In the genomic region with DNA sequence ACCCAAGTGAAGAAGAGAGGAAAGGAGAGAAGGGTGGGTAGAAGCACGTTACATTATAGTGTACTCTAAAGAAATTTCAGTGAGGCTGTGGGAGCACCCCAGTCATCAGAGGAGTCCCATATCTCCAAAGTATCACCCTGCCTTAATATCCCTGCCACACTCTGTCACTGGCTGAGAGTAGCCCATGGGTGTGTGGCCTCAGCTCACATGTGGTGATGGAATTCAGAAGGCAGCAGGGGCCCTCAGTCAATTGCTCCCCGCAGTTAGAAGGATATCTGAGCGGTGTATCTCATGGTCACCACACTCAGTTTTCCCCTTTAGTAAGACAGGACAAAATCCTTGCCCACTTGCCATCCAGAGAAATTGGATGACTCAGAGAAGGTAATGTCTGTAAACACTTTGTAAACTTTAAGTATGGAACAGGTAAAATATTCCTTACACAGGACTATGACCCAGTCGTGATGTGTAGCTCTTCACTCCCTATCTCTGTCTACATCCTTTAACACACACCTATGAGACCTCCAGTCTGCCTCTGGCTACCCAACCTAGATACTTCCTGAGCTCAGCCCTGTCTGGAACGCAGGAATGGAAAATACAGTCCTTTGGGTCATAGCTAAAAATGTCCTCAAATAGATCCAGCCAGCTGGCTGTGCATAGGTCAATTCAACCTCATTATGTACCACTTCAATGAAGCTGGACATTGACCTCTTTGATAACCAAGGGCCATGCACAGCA, we compare ENCODE assay signal across 1 cellular context.
A peak's percentile ranks its signal among the peaks of the same experiment; 100 is the strongest.
TF ChIP-seq lines count a peak whose summit lies in the region.

No MANE protein-coding gene starts in this region.

TF ChIP-seq in HepG2, 621 proteins besides CTCF, POLR2A, EP300 and RAD21 (continued from another document and continues in another):
- TF ChIP-seq, protein P1, sequence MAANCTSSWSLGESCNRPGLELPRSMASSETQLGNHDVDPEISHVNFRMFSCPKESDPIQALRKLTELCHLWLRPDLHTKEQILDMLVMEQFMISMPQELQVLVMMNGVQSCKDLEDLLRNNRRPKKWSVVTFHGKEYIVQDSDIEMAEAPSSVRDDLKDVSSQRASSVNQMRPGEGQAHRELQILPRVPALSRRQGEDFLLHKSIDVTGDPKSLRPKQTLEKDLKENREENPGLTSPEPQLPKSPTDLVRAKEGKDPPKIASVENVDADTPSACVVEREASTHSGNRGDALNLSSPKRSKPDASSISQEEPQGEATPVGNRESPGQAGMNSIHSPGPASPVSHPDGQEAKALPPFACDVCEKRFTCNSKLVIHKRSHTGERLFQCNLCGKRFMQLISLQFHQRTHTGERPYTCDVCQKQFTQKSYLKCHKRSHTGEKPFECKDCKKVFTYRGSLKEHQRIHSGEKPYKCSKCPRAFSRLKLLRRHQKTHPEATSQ (CRISPR knock-in tag; IDR thresholded peaks at IDR 0.05; ENCODE audit: borderline replicate concordance) = no peak; the same call in 1 of the 2 replicates
- TF ChIP-seq, protein P2, sequence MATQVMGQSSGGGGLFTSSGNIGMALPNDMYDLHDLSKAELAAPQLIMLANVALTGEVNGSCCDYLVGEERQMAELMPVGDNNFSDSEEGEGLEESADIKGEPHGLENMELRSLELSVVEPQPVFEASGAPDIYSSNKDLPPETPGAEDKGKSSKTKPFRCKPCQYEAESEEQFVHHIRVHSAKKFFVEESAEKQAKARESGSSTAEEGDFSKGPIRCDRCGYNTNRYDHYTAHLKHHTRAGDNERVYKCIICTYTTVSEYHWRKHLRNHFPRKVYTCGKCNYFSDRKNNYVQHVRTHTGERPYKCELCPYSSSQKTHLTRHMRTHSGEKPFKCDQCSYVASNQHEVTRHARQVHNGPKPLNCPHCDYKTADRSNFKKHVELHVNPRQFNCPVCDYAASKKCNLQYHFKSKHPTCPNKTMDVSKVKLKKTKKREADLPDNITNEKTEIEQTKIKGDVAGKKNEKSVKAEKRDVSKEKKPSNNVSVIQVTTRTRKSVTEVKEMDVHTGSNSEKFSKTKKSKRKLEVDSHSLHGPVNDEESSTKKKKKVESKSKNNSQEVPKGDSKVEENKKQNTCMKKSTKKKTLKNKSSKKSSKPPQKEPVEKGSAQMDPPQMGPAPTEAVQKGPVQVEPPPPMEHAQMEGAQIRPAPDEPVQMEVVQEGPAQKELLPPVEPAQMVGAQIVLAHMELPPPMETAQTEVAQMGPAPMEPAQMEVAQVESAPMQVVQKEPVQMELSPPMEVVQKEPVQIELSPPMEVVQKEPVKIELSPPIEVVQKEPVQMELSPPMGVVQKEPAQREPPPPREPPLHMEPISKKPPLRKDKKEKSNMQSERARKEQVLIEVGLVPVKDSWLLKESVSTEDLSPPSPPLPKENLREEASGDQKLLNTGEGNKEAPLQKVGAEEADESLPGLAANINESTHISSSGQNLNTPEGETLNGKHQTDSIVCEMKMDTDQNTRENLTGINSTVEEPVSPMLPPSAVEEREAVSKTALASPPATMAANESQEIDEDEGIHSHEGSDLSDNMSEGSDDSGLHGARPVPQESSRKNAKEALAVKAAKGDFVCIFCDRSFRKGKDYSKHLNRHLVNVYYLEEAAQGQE (IDR thresholded peaks at IDR 0.05; ENCODE audit: borderline replicate concordance in 1 of 2, low read depth in 1 of 2, low read length in 2 of 2) = peak in 1 of 2 experiments; percentile 21; a peak in 1 of 4 replicates
- TF ChIP-seq ZNF383 (CRISPR knock-in tag; IDR thresholded peaks at IDR 0.05; ENCODE audit: borderline replicate concordance) = no peak
- TF ChIP-seq SNRNP70 (IDR thresholded peaks at IDR 0.05; ENCODE audit: low read depth, low read length) = no peak
- TF ChIP-seq FOXM1 (CRISPR knock-in tag; IDR thresholded peaks at IDR 0.05) = no peak
- TF ChIP-seq, protein P3, sequence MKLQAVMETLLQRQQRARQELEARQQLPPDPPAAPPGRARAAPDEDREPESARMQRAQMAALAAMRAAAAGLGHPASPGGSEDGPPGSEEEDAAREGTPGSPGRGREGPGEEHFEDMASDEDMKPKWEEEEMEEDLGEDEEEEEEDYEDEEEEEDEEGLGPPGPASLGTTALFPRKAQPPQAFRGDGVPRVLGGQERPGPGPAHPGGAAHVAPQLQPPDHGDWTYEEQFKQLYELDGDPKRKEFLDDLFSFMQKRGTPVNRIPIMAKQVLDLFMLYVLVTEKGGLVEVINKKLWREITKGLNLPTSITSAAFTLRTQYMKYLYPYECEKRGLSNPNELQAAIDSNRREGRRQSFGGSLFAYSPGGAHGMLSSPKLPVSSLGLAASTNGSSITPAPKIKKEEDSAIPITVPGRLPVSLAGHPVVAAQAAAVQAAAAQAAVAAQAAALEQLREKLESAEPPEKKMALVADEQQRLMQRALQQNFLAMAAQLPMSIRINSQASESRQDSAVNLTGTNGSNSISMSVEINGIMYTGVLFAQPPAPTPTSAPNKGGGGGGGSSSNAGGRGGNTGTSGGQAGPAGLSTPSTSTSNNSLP (IDR thresholded peaks at IDR 0.05; ENCODE audit: low read depth, low read length) = peak; percentile 99
- 0 out of 2 replicates have a peak, but pooled peaks have one; percentile 26 for TF ChIP-seq ZNF335 (CRISPR knock-in tag; IDR thresholded peaks at IDR 0.05)
- TF ChIP-seq, protein P4, sequence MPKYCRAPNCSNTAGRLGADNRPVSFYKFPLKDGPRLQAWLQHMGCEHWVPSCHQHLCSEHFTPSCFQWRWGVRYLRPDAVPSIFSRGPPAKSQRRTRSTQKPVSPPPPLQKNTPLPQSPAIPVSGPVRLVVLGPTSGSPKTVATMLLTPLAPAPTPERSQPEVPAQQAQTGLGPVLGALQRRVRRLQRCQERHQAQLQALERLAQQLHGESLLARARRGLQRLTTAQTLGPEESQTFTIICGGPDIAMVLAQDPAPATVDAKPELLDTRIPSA (CRISPR knock-in tag; IDR thresholded peaks at IDR 0.05; ENCODE audit: borderline replicate concordance) = no peak
- TF ChIP-seq ZNF75D (CRISPR knock-in tag; IDR thresholded peaks at IDR 0.05; ENCODE audit: borderline replicate concordance) = no peak
- TF ChIP-seq RFX1 (IDR thresholded peaks at IDR 0.05) = no peak
- TF ChIP-seq, protein P5, sequence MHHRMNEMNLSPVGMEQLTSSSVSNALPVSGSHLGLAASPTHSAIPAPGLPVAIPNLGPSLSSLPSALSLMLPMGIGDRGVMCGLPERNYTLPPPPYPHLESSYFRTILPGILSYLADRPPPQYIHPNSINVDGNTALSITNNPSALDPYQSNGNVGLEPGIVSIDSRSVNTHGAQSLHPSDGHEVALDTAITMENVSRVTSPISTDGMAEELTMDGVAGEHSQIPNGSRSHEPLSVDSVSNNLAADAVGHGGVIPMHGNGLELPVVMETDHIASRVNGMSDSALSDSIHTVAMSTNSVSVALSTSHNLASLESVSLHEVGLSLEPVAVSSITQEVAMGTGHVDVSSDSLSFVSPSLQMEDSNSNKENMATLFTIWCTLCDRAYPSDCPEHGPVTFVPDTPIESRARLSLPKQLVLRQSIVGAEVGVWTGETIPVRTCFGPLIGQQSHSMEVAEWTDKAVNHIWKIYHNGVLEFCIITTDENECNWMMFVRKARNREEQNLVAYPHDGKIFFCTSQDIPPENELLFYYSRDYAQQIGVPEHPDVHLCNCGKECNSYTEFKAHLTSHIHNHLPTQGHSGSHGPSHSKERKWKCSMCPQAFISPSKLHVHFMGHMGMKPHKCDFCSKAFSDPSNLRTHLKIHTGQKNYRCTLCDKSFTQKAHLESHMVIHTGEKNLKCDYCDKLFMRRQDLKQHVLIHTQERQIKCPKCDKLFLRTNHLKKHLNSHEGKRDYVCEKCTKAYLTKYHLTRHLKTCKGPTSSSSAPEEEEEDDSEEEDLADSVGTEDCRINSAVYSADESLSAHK (CRISPR knock-in tag; IDR thresholded peaks at IDR 0.05; ENCODE audit: borderline replicate concordance) = no peak
- TF ChIP-seq, protein P6, sequence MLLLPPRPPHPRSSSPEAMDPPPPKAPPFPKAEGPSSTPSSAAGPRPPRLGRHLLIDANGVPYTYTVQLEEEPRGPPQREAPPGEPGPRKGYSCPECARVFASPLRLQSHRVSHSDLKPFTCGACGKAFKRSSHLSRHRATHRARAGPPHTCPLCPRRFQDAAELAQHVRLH (CRISPR knock-in tag; IDR thresholded peaks at IDR 0.05; ENCODE audit: borderline replicate concordance, low read depth) = peak; percentile 90; the same call in 1 of the 2 replicates
- no peak for TF ChIP-seq ZNF841 (CRISPR knock-in tag; IDR thresholded peaks at IDR 0.05; ENCODE audit: borderline replicate concordance)
- TF ChIP-seq ZNF674 (CRISPR knock-in tag; IDR thresholded peaks at IDR 0.05; ENCODE audit: low read depth) = no peak
- TF ChIP-seq JARID2 (CRISPR knock-in tag; IDR thresholded peaks at IDR 0.05; ENCODE audit: insufficient replicate concordance) = no peak
- TF ChIP-seq, protein P7, sequence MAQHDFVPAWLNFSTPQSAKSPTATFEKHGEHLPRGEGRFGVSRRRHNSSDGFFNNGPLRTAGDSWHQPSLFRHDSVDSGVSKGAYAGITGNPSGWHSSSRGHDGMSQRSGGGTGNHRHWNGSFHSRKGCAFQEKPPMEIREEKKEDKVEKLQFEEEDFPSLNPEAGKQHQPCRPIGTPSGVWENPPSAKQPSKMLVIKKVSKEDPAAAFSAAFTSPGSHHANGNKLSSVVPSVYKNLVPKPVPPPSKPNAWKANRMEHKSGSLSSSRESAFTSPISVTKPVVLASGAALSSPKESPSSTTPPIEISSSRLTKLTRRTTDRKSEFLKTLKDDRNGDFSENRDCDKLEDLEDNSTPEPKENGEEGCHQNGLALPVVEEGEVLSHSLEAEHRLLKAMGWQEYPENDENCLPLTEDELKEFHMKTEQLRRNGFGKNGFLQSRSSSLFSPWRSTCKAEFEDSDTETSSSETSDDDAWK (CRISPR knock-in tag; IDR thresholded peaks at IDR 0.05) = no peak
- no peak for TF ChIP-seq HOXA9 (CRISPR knock-in tag; IDR thresholded peaks at IDR 0.05; ENCODE audit: borderline replicate concordance)
- TF ChIP-seq HOXA3 (CRISPR knock-in tag; IDR thresholded peaks at IDR 0.05) = peak; percentile 90; the same call in 1 of the 2 replicates
- no peak for TF ChIP-seq ZNF552 (CRISPR knock-in tag; IDR thresholded peaks at IDR 0.05; ENCODE audit: borderline replicate concordance)
- TF ChIP-seq FOXA3 (CRISPR knock-in tag; IDR thresholded peaks at IDR 0.05) = peak; percentile 81
- TF ChIP-seq ZNF557 (CRISPR knock-in tag; IDR thresholded peaks at IDR 0.05) = no peak
- no peak for TF ChIP-seq KLF15 (CRISPR knock-in tag; IDR thresholded peaks at IDR 0.05; ENCODE audit: borderline replicate concordance)
- no peak for TF ChIP-seq ARNT (IDR thresholded peaks at IDR 0.05)
- no peak for TF ChIP-seq ZNF543 (CRISPR knock-in tag; IDR thresholded peaks at IDR 0.05)
- no peak for TF ChIP-seq ZNF224 (CRISPR knock-in tag; IDR thresholded peaks at IDR 0.05)
- TF ChIP-seq, protein P8, sequence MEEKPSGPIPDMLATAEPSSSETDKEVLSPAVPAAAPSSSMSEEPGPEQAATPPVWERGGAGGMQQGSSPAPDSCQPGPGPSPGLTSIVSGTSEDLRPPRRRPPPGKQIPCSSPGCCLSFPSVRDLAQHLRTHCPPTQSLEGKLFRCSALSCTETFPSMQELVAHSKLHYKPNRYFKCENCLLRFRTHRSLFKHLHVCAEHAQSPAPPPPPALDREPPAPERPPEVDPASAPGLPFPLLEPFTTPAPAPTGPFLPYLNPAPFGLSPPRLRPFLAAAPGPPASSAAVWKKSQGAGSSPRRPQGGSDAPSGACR (CRISPR knock-in tag; IDR thresholded peaks at IDR 0.05) = no peak
- peak; percentile 45; the same call in 1 of the 2 replicates for TF ChIP-seq GATAD1 (CRISPR knock-in tag; IDR thresholded peaks at IDR 0.05)
- TF ChIP-seq ZNF629 (CRISPR knock-in tag; conservative IDR thresholded peaks at IDR 0.05) = peak; percentile 54; the same call in 1 of the 2 replicates
- no peak for TF ChIP-seq ZNF546 (CRISPR knock-in tag; conservative IDR thresholded peaks at IDR 0.05)
- TF ChIP-seq, protein P9, sequence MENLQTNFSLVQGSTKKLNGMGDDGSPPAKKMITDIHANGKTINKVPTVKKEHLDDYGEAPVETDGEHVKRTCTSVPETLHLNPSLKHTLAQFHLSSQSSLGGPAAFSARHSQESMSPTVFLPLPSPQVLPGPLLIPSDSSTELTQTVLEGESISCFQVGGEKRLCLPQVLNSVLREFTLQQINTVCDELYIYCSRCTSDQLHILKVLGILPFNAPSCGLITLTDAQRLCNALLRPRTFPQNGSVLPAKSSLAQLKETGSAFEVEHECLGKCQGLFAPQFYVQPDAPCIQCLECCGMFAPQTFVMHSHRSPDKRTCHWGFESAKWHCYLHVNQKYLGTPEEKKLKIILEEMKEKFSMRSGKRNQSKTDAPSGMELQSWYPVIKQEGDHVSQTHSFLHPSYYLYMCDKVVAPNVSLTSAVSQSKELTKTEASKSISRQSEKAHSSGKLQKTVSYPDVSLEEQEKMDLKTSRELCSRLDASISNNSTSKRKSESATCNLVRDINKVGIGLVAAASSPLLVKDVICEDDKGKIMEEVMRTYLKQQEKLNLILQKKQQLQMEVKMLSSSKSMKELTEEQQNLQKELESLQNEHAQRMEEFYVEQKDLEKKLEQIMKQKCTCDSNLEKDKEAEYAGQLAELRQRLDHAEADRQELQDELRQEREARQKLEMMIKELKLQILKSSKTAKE (CRISPR knock-in tag; IDR thresholded peaks at IDR 0.05; ENCODE audit: borderline replicate concordance) = peak; percentile 90
- TF ChIP-seq ZNF883 (CRISPR knock-in tag; IDR thresholded peaks at IDR 0.05; ENCODE audit: not compliant biosample characterization) = no peak
- TF ChIP-seq, protein P10, sequence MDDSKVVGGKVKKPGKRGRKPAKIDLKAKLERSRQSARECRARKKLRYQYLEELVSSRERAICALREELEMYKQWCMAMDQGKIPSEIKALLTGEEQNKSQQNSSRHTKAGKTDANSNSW (CRISPR knock-in tag; IDR thresholded peaks at IDR 0.05; ENCODE audit: borderline replicate concordance) = no peak
- TF ChIP-seq, protein P11, sequence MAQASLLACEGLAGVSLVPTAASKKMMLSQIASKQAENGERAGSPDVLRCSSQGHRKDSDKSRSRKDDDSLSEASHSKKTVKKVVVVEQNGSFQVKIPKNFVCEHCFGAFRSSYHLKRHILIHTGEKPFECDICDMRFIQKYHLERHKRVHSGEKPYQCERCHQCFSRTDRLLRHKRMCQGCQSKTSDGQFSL (CRISPR knock-in tag; IDR thresholded peaks at IDR 0.05) = no peak
- TF ChIP-seq ZNF484 (CRISPR knock-in tag; IDR thresholded peaks at IDR 0.05; ENCODE audit: borderline replicate concordance, low read depth) = no peak
- TF ChIP-seq ZNF562 (CRISPR knock-in tag; IDR thresholded peaks at IDR 0.05; ENCODE audit: borderline replicate concordance) = no peak
- TF ChIP-seq, protein P12, sequence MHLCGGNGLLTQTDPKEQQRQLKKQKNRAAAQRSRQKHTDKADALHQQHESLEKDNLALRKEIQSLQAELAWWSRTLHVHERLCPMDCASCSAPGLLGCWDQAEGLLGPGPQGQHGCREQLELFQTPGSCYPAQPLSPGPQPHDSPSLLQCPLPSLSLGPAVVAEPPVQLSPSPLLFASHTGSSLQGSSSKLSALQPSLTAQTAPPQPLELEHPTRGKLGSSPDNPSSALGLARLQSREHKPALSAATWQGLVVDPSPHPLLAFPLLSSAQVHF (CRISPR knock-in tag; IDR thresholded peaks at IDR 0.05) = no peak
- TF ChIP-seq ARHGAP35 (CRISPR knock-in tag; IDR thresholded peaks at IDR 0.05; ENCODE audit: borderline replicate concordance) = no peak
- TF ChIP-seq ZNF431 (CRISPR knock-in tag; IDR thresholded peaks at IDR 0.05; ENCODE audit: borderline replicate concordance, low read depth) = no peak
- TF ChIP-seq DPF2 (CRISPR knock-in tag; IDR thresholded peaks at IDR 0.05; ENCODE audit: borderline replicate concordance, low read depth) = peak; percentile 30; the same call in 1 of the 2 replicates
- TF ChIP-seq ELF3 (CRISPR knock-in tag; IDR thresholded peaks at IDR 0.05) = peak; percentile 86
